32 cellular contexts compared by ENCODE assay signal in genomic region chr11:78241475-78241874, GRCh38.
"Had no signal": no experiment of that assay in that cellular context is flagged by ENCODE, and none has a peak within 500 bp of the region (broad histone marks: within the 10 kb centered on the region; RNA-seq: fewer than 3 reads in every experiment).

No MANE protein-coding gene starts in this region.

- H3K9me3 ChIP-seq: neutrophil, sigmoid colon, testis, thyroid gland, upper lobe of left lung, vagina had no signal

- H3K36me3 ChIP-seq: right atrium auricular region, sigmoid colon, thyroid gland, transverse colon had no signal

- FAIRE-seq: islet of Langerhans, kidney had no signal

- H3K27ac Mint-ChIP-seq: immature natural killer cell; mesothelial cell of epicardium; naive B cell; natural killer cell; nephron progenitor cell; neural progenitor cell; stimulated activated memory B cell treated with anti-CD40 and anti-IgM and Interleukin-4, amounts not matched to agents 10 μg/mL and 1 μg/mL and 100 μg/mL, for 72 hours had no signal

- H3K4me3 ChIP-seq: left ventricle myocardium inferior, lung, neural progenitor cell, right atrium auricular region, sigmoid colon, smooth muscle cell, testis, thyroid gland, transverse colon, upper lobe of left lung, vagina had no signal

- DNase-seq: hypothalamus; immature natural killer cell; kidney; left ventricle myocardium inferior; mesendoderm; naive B cell; natural killer cell; nephron progenitor cell; occipital lobe; sigmoid colon; stimulated activated CD4-positive, alpha-beta T cell treated with anti-CD3 and anti-CD28 coated beads, Interleukin-1b, Interleukin-23, amount 100 ng/mL, for 48 hours; stimulated activated CD4-positive, alpha-beta T cell treated with anti-CD3 and anti-CD28 coated beads, Interleukin-2, amount 100 ng/mL, for 48 hours; stimulated activated CD4-positive, alpha-beta T cell treated with anti-CD3 and anti-CD28 coated beads, Interleukin-4, amount 100 ng/mL, for 4 hours; stimulated activated CD8-positive, alpha-beta memory T cell treated with anti-CD3 and anti-CD28 coated beads, Interleukin-4, amount 100 ng/mL, for 48 hours; stimulated activated naive CD4-positive, alpha-beta T cell treated with Interleukin-2 at 50 U/mL for 16 hours; stimulated activated naive CD8-positive, alpha-beta T cell treated with anti-CD3 and anti-CD28 coated beads, Interleukin-15, amount 100 ng/mL, for 72 hours; substantia nigra; testis; thyroid gland; transverse colon; upper lobe of left lung had no signal

- H3K4me3 Mint-ChIP-seq: immature natural killer cell; mesothelial cell of epicardium; natural killer cell; nephron progenitor cell; neural progenitor cell; stimulated activated memory B cell treated with anti-CD40 and anti-IgM and Interleukin-4, amounts not matched to agents 10 μg/mL and 1 μg/mL and 100 μg/mL, for 72 hours; stimulated activated naive CD8-positive, alpha-beta T cell treated with anti-CD3 and anti-CD28 coated beads, Interleukin-15, amount 100 ng/mL, for 72 hours had no signal

- ATAC-seq: natural killer cell; stimulated activated memory B cell treated with anti-CD40 and anti-IgM and Interleukin-4, amounts not matched to agents 10 μg/mL and 1 μg/mL and 100 μg/mL, for 72 hours; stimulated activated naive CD8-positive, alpha-beta T cell treated with anti-CD3 and anti-CD28 coated beads, Interleukin-15, amount 100 ng/mL, for 72 hours had no signal

- H3K4me1 ChIP-seq: neural progenitor cell, parathyroid adenoma, right atrium auricular region, sigmoid colon, testis, thyroid gland, transverse colon, vagina had no signal

- H3K27me3 ChIP-seq: neural progenitor cell, neutrophil, right atrium auricular region, sigmoid colon, testis, thyroid gland, transverse colon, upper lobe of left lung, vagina had no signal

- H3K27ac ChIP-seq: left ventricle myocardium inferior, neural progenitor cell, neutrophil, parathyroid adenoma, right atrium auricular region, sigmoid colon, testis, thyroid gland, transverse colon, upper lobe of left lung, vagina had no signal

- H3K27me3 Mint-ChIP-seq: naive B cell; progenitor cell of endocrine pancreas; stimulated activated memory B cell treated with anti-CD40 and anti-IgM and Interleukin-4, amounts not matched to agents 10 μg/mL and 1 μg/mL and 100 μg/mL, for 72 hours; stimulated activated naive CD8-positive, alpha-beta T cell treated with anti-CD3 and anti-CD28 coated beads, Interleukin-15, amount 100 ng/mL, for 72 hours had no signal

- H3K4me1 Mint-ChIP-seq: immature natural killer cell; natural killer cell; nephron progenitor cell; neural progenitor cell; stimulated activated naive CD8-positive, alpha-beta T cell treated with anti-CD3 and anti-CD28 coated beads, Interleukin-15, amount 100 ng/mL, for 72 hours had no signal
